Comparison of ENCODE assay signal across 9 cellular contexts in genomic region chr16:88700636-88701482, GRCh38. TPM values are rescaled to one million over a fixed set of nuclear protein-coding genes. Genes with fewer than 3 reads are reported as not detected.
DNase-seq lines count a peak whose midpoint lies in the region; ATAC-seq and TF ChIP-seq lines count a peak whose summit lies in the region.
"Had no signal": no experiment of that assay in that cellular context is flagged by ENCODE, and none has a peak within 500 bp of the region (broad histone marks: within the 10 kb centered on the region; RNA-seq: fewer than 3 reads in every experiment).

No MANE protein-coding gene starts in this region.

- no peaks in the 10 kb centered on the region for H3K27me3 ChIP-seq in Peyer's patch

- peak overlapping the region; percentile 90 to 99 (median 90) for H3K27ac ChIP-seq in Peyer's patch
- peak overlapping the region in 20 of 21 experiments; percentile 45 to 98 (median 86) for H3K27ac ChIP-seq in skin epidermis

- H3K9me3 ChIP-seq in Peyer's patch: no peaks in the 10 kb centered on the region

- peaks cover 0 to 38% (median 0%) of the 10 kb centered on the region in 3 donors for H3K36me3 ChIP-seq in Peyer's patch

- ATAC-seq in HG02840 (IDR thresholded peaks at IDR 0.05; ENCODE audit: low FRiP score, unreplicated experiment): peak; percentile 52

- H3K4me3 ChIP-seq in GM12864 (ENCODE audit: low read depth, low read length): peak overlapping the region; percentile 36
- peak overlapping the region; percentile 19 to 99 (median 40) for H3K4me3 ChIP-seq in Peyer's patch
- H3K4me3 ChIP-seq in skin epidermis: peak overlapping the region; percentile 2 to 100 (median 23)

- peaks cover 0 to 62% (median 22%) of the 10 kb centered on the region in 4 donors for H3K4me1 ChIP-seq in Peyer's patch

- no peak for TF ChIP-seq CTCF in GM12864 (IDR thresholded peaks at IDR 0.05; ENCODE audit: low read depth, low read length, missing control alignments)
- TF ChIP-seq CTCF in Peyer's patch (IDR thresholded peaks at IDR 0.05): no peak

- TF ChIP-seq POLR2A in Peyer's patch (IDR thresholded peaks at IDR 0.05): no peak

- DNase-seq in GM12864 (ENCODE audit: low read depth): no peak
- peak; percentile 78 to 99 (median 98) for DNase-seq in Peyer's patch
- peak; percentile 95 for DNase-seq in activated T-helper 9 cell treated with anti-CD3 and anti-CD28 coated beads, Interleukin-2, amount 50 U/mL, for 16 hours (ENCODE audit: low read depth)
- DNase-seq in glomerular visceral epithelial cell (ENCODE audit: extremely low spot score): peak; percentile 85
- DNase-seq in NCI-H1694 treated with DMSO at 0.1 percent for 48 hours (lab: John Stamatoyannopoulos, UW): no peak
- DNase-seq in SW 1271 (lab: John Stamatoyannopoulos, UW): no peak

RNA-seq across cellular contexts. Expression of gene RNF166, which starts 5.3 kb away (rescaled TPM):
- total RNA-seq in Peyer's patch: 10 to 100 TPM; 14.5 to 64.4 (median 23.1) TPM

RNA-seq across cellular contexts. Expression of gene CTU2, which starts 5.4 kb away (rescaled TPM):
- total RNA-seq in Peyer's patch: 10 to 100 TPM in 2 of 4 donors, 1 to 10 TPM in 2; 3.9 to 25.1 (median 9.3) TPM

RNA-seq across cellular contexts. Expression of gene SNAI3, which starts 14.6 kb away (rescaled TPM):
- total RNA-seq in Peyer's patch: under 1 TPM in 2 of 4 donors, not detected in 2; 0.70 to 0.80 TPM
- total RNA-seq: NCI-H460 had no signal

RNA-seq across cellular contexts. Expression of gene MVD, which starts 38.0 kb away (rescaled TPM):
- total RNA-seq in Peyer's patch: 100 to 1,000 TPM in 1 of 4 donors, 10 to 100 TPM in 3; 36.8 to 107 (median 60.6) TPM

RNA-seq across cellular contexts. Expression of gene CYBA, which starts 50.0 kb away (rescaled TPM):
- total RNA-seq in Peyer's patch: 100 to 1,000 TPM; 131 to 162 (median 141) TPM

Comparison
In these comparisons a context has a peak if more than half of its experiments do, and no peak if none do; other contexts are left out.
1. DNase-seq: peak in Peyer's patch (3 of 3), activated T-helper 9 cell treated with anti-CD3 and anti-CD28 coated beads, Interleukin-2, amount 50 U/mL, for 16 hours (single experiment) and glomerular visceral epithelial cell (single experiment); none in GM12864 (single experiment), NCI-H1694 treated with DMSO at 0.1 percent for 48 hours (single experiment) and SW 1271 (0 of 2).
2. Peak in every context shown above with its lines, with median percentiles within 50 percentile points of each other: H3K4me3 ChIP-seq.